In genomic region chrX:40471965-40472648, GRCh38 we compare ENCODE assay signal across 8 cellular contexts.
DNase-seq lines count a peak whose midpoint lies in the region; ATAC-seq and TF ChIP-seq lines count a peak whose summit lies in the region.

No MANE protein-coding gene starts in this region.

- no peaks in the 10 kb centered on the region for H3K9me3 ChIP-seq in naive thymus-derived CD4-positive, alpha-beta T cell (ENCODE audit: control insufficient read depth in 2 of 3, low read length in 3 of 3)

- TF ChIP-seq CTCF in epithelial cell of esophagus (IDR thresholded peaks at IDR 0.05; ENCODE audit: insufficient read depth, low read depth, low read length, missing control alignments), result peak; percentile 14

- CTCF ChIA-PET in naive thymus-derived CD4-positive, alpha-beta T cell (lab: Charles Lee), result interaction anchor here (0.7 kb wide), 1 partner anchor 741 kb away, joined by 3 read pairs; no protein-coding TSS in a partner anchor

- no peaks in the 10 kb centered on the region for H3K36me3 ChIP-seq in naive thymus-derived CD4-positive, alpha-beta T cell (ENCODE audit: control insufficient read depth in 2 of 3, insufficient read depth in 3 of 3, low read length in 3 of 3)

- H3K36me3 Mint-ChIP-seq in naive thymus-derived CD4-positive, alpha-beta T cell, result no peaks in the 10 kb centered on the region

- peak in 4 of 6 experiments; percentile 1 to 47 (median 20) for DNase-seq in stimulated activated naive CD4-positive, alpha-beta T cell (lab: John Stamatoyannopoulos, UW)
- DNase-seq in stimulated activated naive CD4-positive, alpha-beta T cell treated with Interleukin-2 at 50 U/mL for 16 hours (lab: John Stamatoyannopoulos, UW), result no peak
- DNase-seq in NCI-H1092 treated with DMSO at 0.1 percent for 48 hours (lab: John Stamatoyannopoulos, UW) (peak; percentile 27), epithelial cell of esophagus (ENCODE audit: low read depth) (peak; percentile 41), MV-4-11 (lab: John Stamatoyannopoulos, UW) (no peak)
- DNase-seq in activated CD4-positive, alpha-beta T cell treated with anti-CD3 and anti-CD28 coated beads for 48 hours, result peak; percentile 18
- peak in 8 of 9 donors; percentile 1 to 44 (median 24) for DNase-seq in naive thymus-derived CD4-positive, alpha-beta T cell

- POLR2A ChIA-PET in naive thymus-derived CD4-positive, alpha-beta T cell (lab: Charles Lee), result interaction anchor here (0.7 to 0.8 kb wide), 2 partner anchors 53 to 741 kb away, joined by 3 read pairs; no protein-coding TSS in a partner anchor

- H3K4me3 Mint-ChIP-seq in naive thymus-derived CD4-positive, alpha-beta T cell, result peak overlapping the region; percentile 55 to 76 (median 70)

- peaks cover 14 to 35% (median 22%) of the 10 kb centered on the region in 7 donors for H3K4me1 Mint-ChIP-seq in naive thymus-derived CD4-positive, alpha-beta T cell

- H3K27me3 ChIP-seq in naive thymus-derived CD4-positive, alpha-beta T cell (ENCODE audit: control insufficient read depth in 2 of 2, insufficient read depth in 2 of 2, low read length in 2 of 2), result no peaks in the 10 kb centered on the region

- no peaks in the 10 kb centered on the region for H3K27me3 Mint-ChIP-seq in naive thymus-derived CD4-positive, alpha-beta T cell

- intact Hi-C loops in naive thymus-derived CD4-positive, alpha-beta T cell (cut with micrococcal nuclease), result loop anchor here in 1 of 2 donors (1.0 kb wide), 1 partner anchor 26 kb away; no protein-coding TSS in a partner anchor

- H3K27ac ChIP-seq in naive thymus-derived CD4-positive, alpha-beta T cell (ENCODE audit: low read depth, low read length), result no peak overlapping the region

- H3K27ac Mint-ChIP-seq in naive thymus-derived CD4-positive, alpha-beta T cell, result peak overlapping the region in 5 of 9 donors; percentile 4 to 12 (median 9)

- peak; percentile 52 for ATAC-seq in naive thymus-derived CD4-positive, alpha-beta T cell
- no peak for ATAC-seq in GM21576 (IDR thresholded peaks at IDR 0.05; ENCODE audit: unreplicated experiment)

- H3K4me1 ChIP-seq in naive thymus-derived CD4-positive, alpha-beta T cell (ENCODE audit: control insufficient read depth in 2 of 2, insufficient read depth in 2 of 2, low read length in 2 of 2), result peaks cover 8 to 10% of the 10 kb centered on the region in 2 donors

- no peaks in the 10 kb centered on the region for H3K9me3 Mint-ChIP-seq in naive thymus-derived CD4-positive, alpha-beta T cell

- H3K4me3 ChIP-seq in epithelial cell of esophagus (ENCODE audit: low read length), result no peak overlapping the region
- no peak overlapping the region for H3K4me3 ChIP-seq in naive thymus-derived CD4-positive, alpha-beta T cell (ENCODE audit: low read length)

Comparison
In these comparisons a context has a peak if more than half of its experiments do, and no peak if none do; other contexts are left out.
1. DNase-seq: peak in stimulated activated naive CD4-positive, alpha-beta T cell (4 of 6), NCI-H1092 treated with DMSO at 0.1 percent for 48 hours (single experiment), activated CD4-positive, alpha-beta T cell treated with anti-CD3 and anti-CD28 coated beads for 48 hours (single experiment), epithelial cell of esophagus (single experiment) and naive thymus-derived CD4-positive, alpha-beta T cell (8 of 9); none in stimulated activated naive CD4-positive, alpha-beta T cell treated with Interleukin-2 at 50 U/mL for 16 hours (single experiment) and MV-4-11 (single experiment).